29 cellular contexts compared by ENCODE assay signal in genomic region chr5:148436029-148436428, GRCh38.
"Had no signal": no experiment of that assay in that cellular context is flagged by ENCODE, and none has a peak within 500 bp of the region (broad histone marks: within the 10 kb centered on the region; RNA-seq: fewer than 3 reads in every experiment).

No MANE protein-coding gene starts in this region.

- H3K9me3 Mint-ChIP-seq: activated B cell treated with CpG ODN at 0.5 μM for 24 hours; activated naive CD4-positive, alpha-beta T cell treated with anti-CD3 and anti-CD28 coated beads for 36 hours; activated naive CD4-positive, alpha-beta T cell treated with anti-CD3 and anti-CD28 coated beads, Interleukin-2, amount 50 U/mL, for 24 hours; activated T-cell treated with anti-CD3 and anti-CD28 coated beads, Interleukin-2, amount 50 U/mL, for 24 hours; activated T-helper 1 cell treated with anti-CD3 and anti-CD28 coated beads, Interleukin-12 subunit alpha, Interleukin-12 subunit beta, Interleukin-2, Interleukin-4 antibody, amounts not matched to agents 30 ng/mL and 10 ng/mL and 1 ng/mL, durations not matched to agents 14 hours and 24 hours and 36 hours; activated T-helper 2 cell treated with anti-CD3 and anti-CD28 coated beads, Interferon-gamma antibody, Interleukin-2, Interleukin-4, amounts not matched to agents 10 μg/mL and 5 μg/mL and 100 μg/mL, durations not matched to agents 14 hours and 24 hours and 36 hours; effector memory CD8-positive, alpha-beta T cell; T-helper 2 cell treated with Interferon-gamma antibody and Interleukin-4, amounts not matched to agents 5 μg/mL and 100 μg/mL, for 36 hours had no signal

- H3K4me3 Mint-ChIP-seq: activated B cell treated with CpG ODN at 0.5 μM for 24 hours; activated naive CD4-positive, alpha-beta T cell treated with anti-CD3 and anti-CD28 coated beads, Interleukin-2, amount 50 U/mL, for 24 hours; activated T-cell treated with anti-CD3 and anti-CD28 coated beads, Interleukin-2, amount 50 U/mL, for 24 hours; activated T-helper 1 cell treated with anti-CD3 and anti-CD28 coated beads, Interleukin-12 subunit alpha, Interleukin-12 subunit beta, Interleukin-2, Interleukin-4 antibody, amounts not matched to agents 30 ng/mL and 10 ng/mL and 1 ng/mL, durations not matched to agents 14 hours and 24 hours and 36 hours; effector memory CD8-positive, alpha-beta T cell; T-helper 17 cell; T-helper 2 cell treated with Interferon-gamma antibody and Interleukin-4, amounts not matched to agents 5 μg/mL and 100 μg/mL, for 36 hours had no signal

- H3K27ac Mint-ChIP-seq: activated B cell treated with CpG ODN at 0.5 μM for 24 hours; activated T-helper 1 cell treated with anti-CD3 and anti-CD28 coated beads, Interleukin-12 subunit alpha, Interleukin-12 subunit beta, Interleukin-2, Interleukin-4 antibody, amounts not matched to agents 30 ng/mL and 10 ng/mL and 1 ng/mL, durations not matched to agents 14 hours and 24 hours and 36 hours; T-helper 17 cell; T-helper 2 cell treated with Interferon-gamma antibody and Interleukin-4, amounts not matched to agents 5 μg/mL and 100 μg/mL, for 36 hours had no signal

- H3K27me3 Mint-ChIP-seq: activated B cell treated with CpG ODN at 0.5 μM for 24 hours; activated naive CD4-positive, alpha-beta T cell treated with anti-CD3 and anti-CD28 coated beads, Interleukin-2, amount 50 U/mL, for 24 hours; activated T-cell treated with anti-CD3 and anti-CD28 coated beads, Interleukin-2, amount 50 U/mL, for 24 hours; effector memory CD8-positive, alpha-beta T cell; T-helper 17 cell had no signal

- H3K4me1 Mint-ChIP-seq: activated B cell treated with CpG ODN at 0.5 μM for 24 hours had no signal

- ATAC-seq: body of pancreas; effector memory CD8-positive, alpha-beta T cell; foreskin keratinocyte; gastroesophageal sphincter; T-helper 17 cell had no signal

- DNase-seq: activated B cell treated with CpG ODN at 0.5 μM for 24 hours; activated CD4-positive, alpha-beta T cell treated with anti-CD3 and anti-CD28 coated beads for 48 hours; activated CD4-positive, alpha-beta T cell treated with anti-CD3 and anti-CD28 coated beads, Interleukin-2, amount 50 U/mL, for 1 hour; activated CD4-positive, alpha-beta T cell treated with anti-CD3 and anti-CD28 coated beads, Interleukin-2, amount 50 U/mL, for 48 hours; activated CD8-positive, alpha-beta memory T cell treated with anti-CD3 and anti-CD28 coated beads, Interleukin-2, amount 50 U/mL, for 48 hours; activated effector memory CD4-positive, alpha-beta T cell treated with anti-CD3 and anti-CD28 coated beads, Interleukin-2, amount 50 U/mL, for 16 hours; activated naive CD4-positive, alpha-beta T cell treated with anti-CD3 and anti-CD28 coated beads for 36 hours; activated T-cell treated with anti-CD3 and anti-CD28 coated beads for 4 hours; activated T-cell treated with anti-CD3 and anti-CD28 coated beads, Interleukin-2, amount 50 U/mL, for 24 hours; adrenal gland; amygdala; aorta; body of pancreas; caudate nucleus; cortex of kidney; dermis blood vessel endothelial cell; effector CD4-positive, alpha-beta T cell; effector memory CD8-positive, alpha-beta T cell; erythroblast; foreskin keratinocyte; T-helper 1 cell; T-helper 17 cell; T1000; WERI-Rb-1 had no signal
